ENCODE assay signal across 8 cellular contexts in genomic region chr3:9257092-9257491, GRCh38.
"Had no signal": no experiment of that assay in that cellular context is flagged by ENCODE, and none has a peak within 500 bp of the region (broad histone marks: within the 10 kb centered on the region; RNA-seq: fewer than 3 reads in every experiment).

No MANE protein-coding gene starts in this region.

- H3K4me2 ChIP-seq: KMS-11 had no signal

- DNase-seq: IMR-90, KBM-7, KG1 had no signal

- H3K9ac ChIP-seq: KMS-11 had no signal

- FAIRE-seq: HTR-8/SVneo, K562 had no signal

- H3K36me3 Mint-ChIP-seq: IgD-negative memory B cell had no signal

- H3K4me1 Mint-ChIP-seq: IgD-negative memory B cell had no signal

- ATAC-seq: K562 had no signal

- H3K27ac ChIP-seq: HL-60, KMS-11 had no signal

- H3K27ac Mint-ChIP-seq: IgD-negative memory B cell had no signal

- H3K4me3 ChIP-seq: K562 had no signal
